Comparison of ENCODE assay signal across 9 cellular contexts in the genomic region with DNA sequence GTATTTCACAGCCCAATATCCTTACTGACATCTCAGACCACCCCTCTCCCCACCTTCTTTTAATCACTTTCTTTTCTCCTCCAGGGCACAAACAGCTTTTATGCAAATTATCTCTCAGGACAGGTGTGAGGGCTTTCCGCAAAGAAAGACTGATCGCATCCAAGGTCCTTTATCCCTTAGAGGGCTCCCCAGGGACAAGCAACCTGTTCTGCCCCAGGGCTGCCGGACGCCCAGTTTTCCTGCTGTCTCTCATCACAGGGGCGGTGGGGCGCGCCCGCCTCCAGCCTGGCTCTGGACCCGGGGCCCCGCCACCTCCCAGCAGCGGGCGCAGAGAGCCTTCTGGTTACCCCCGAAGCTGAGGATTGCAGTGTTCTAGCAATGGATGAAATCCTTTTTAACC.
DNase-seq lines count a peak whose midpoint lies in the region; FAIRE-seq and TF ChIP-seq lines count a peak whose summit lies in the region.
"Had no signal": no experiment of that assay in that cellular context is flagged by ENCODE, and none has a peak within 500 bp of the region (broad histone marks: within the 10 kb centered on the region; RNA-seq: fewer than 3 reads in every experiment).

No MANE protein-coding gene starts in this region.

- DNase-seq in brain microvascular endothelial cell (no peak), hepatic stellate cell (ENCODE audit: low spot score) (no peak), SHP77 (lab: John Stamatoyannopoulos, UW) (no peak), NCI-H2029 (lab: John Stamatoyannopoulos, UW) (no peak), urothelium cell line (ENCODE audit: low spot score) (no peak)

- H3K27me3 ChIP-seq in BLaER1 (no peaks in the 10 kb centered on the region), KMS-11 (ENCODE audit: insufficient read depth, low read depth) (no peaks in the 10 kb centered on the region), brain microvascular endothelial cell (replicated peaks) (no peaks in the 10 kb centered on the region)

- H3K36me3 ChIP-seq in BLaER1 (no peaks in the 10 kb centered on the region), KMS-11 (ENCODE audit: insufficient read depth) (no peaks in the 10 kb centered on the region), brain microvascular endothelial cell (replicated peaks) (no peaks in the 10 kb centered on the region), mesodermal cell (ENCODE audit: control insufficient read depth, insufficient read depth, low read length) (no peaks in the 10 kb centered on the region)

- in situ Hi-C loops in brain microvascular endothelial cell (cut with HindIII; ENCODE audit: low pct_ligation_motif_present, low sequenced_read_pairs) = no loop called here

- peak overlapping the region; percentile 90 for H3K4me2 ChIP-seq in BLaER1
- H3K4me2 ChIP-seq in KMS-11 = peak overlapping the region; percentile 89; the same call in 1 of the 2 replicates

- H3K27ac ChIP-seq in BLaER1 (peak overlapping the region; percentile 86), KMS-11 (no peak overlapping the region), brain microvascular endothelial cell (peak overlapping the region; percentile 93), mesodermal cell (ENCODE audit: low read depth, low read length, severe bottlenecking) (peak overlapping the region; percentile 99)

- H3K4me1 ChIP-seq in BLaER1 (peaks cover 59% of the 10 kb centered on the region), KMS-11 (ENCODE audit: low read depth, poor library complexity, severe bottlenecking) (peaks cover 15% of the 10 kb centered on the region), mesodermal cell (ENCODE audit: control insufficient read depth, insufficient read depth, low read length, poor library complexity, severe bottlenecking) (peaks cover 22% of the 10 kb centered on the region)

- H3K4me3 ChIP-seq in BLaER1 (peak overlapping the region; percentile 69), KMS-11 (IDR thresholded peaks at IDR 0.05; ENCODE audit: insufficient read depth, low read depth, low read length) (no peak overlapping the region), brain microvascular endothelial cell (ENCODE audit: low read depth, low read length) (no peak overlapping the region), mesodermal cell (ENCODE audit: extremely low read depth, insufficient read depth, low read length, poor library complexity, severe bottlenecking) (peak overlapping the region; percentile 26)

- H4K20me1 ChIP-seq in BLaER1 (no peaks in the 10 kb centered on the region), KMS-11 (ENCODE audit: insufficient read depth) (no peaks in the 10 kb centered on the region)

- TF ChIP-seq CTCF in KMS-11 (conservative IDR thresholded peaks at IDR 0.05; ENCODE audit: low read depth, low read length) (no peak), brain microvascular endothelial cell (IDR thresholded peaks at IDR 0.05; ENCODE audit: low read depth, low read length, missing control alignments) (no peak)

- H3K9me3 ChIP-seq in BLaER1 = peaks cover 10% of the 10 kb centered on the region; the same call in 1 of the 2 replicates
- no peaks in the 10 kb centered on the region for H3K9me3 ChIP-seq in mesodermal cell (ENCODE audit: control insufficient read depth, low read length)

- no peaks in the 10 kb centered on the region for H3K79me2 ChIP-seq in KMS-11 (ENCODE audit: insufficient read depth, low read depth)

- peak overlapping the region; percentile 97 for H2AFZ ChIP-seq in KMS-11 (ENCODE audit: low read depth)

- no peak for FAIRE-seq in urothelium cell line (lab: Jason Lieb, UNC)
- FAIRE-seq: endometrium had no signal

- WGBS in mesodermal cell (ENCODE audit: insufficient coverage in 2 of 2), 2 experiments = 80 to 95% methylated on average over 2 to 11 of the region's 13 CpGs

- peak overlapping the region; percentile 84 for H3K9ac ChIP-seq in BLaER1
- no peak overlapping the region for H3K9ac ChIP-seq in KMS-11

Comparison
In these comparisons a context has a peak if more than half of its experiments do, and no peak if none do; other contexts are left out.
1. H3K4me3 ChIP-seq: peak in BLaER1 (single experiment) and mesodermal cell (single experiment); none in KMS-11 (single experiment) and brain microvascular endothelial cell (single experiment).